In the genomic region with DNA sequence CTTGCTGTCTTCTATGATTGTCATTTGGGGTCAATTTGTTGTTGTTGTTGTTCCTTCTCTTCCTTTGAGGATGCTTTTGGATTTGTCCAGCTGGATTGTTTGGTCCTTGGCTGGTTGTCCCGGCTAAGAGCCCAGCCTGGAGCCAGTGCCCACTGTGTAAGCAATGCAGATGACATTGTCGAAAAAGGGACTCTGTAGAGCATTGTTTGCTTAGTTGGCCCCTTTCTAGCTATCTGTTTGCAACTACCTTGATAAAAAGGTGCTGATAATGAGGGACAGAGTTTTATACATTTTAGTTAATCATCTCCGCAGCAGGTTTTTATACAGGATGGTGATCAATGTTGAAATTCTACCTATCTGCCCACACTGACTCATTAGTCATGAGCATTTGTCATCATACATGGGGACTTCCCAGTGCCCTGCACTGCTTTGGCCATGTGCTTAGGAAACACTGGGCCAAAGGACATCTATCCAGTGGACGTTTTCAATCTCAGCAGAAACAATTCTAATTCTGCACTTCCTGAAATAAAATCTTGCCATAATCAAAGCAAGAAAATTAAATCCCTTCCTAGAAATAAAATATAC, we compare ENCODE assay signal across 12 cellular contexts.
"Had no signal": no experiment of that assay in that cellular context is flagged by ENCODE, and none has a peak within 500 bp of the region (broad histone marks: within the 10 kb centered on the region; RNA-seq: fewer than 3 reads in every experiment).

No MANE protein-coding gene starts in this region.

- H3K27ac Mint-ChIP-seq: activated CD8-positive, alpha-beta T cell treated with anti-CD3 and anti-CD28 coated beads, Interleukin-2, amount 10 ng/mL, durations not matched to agents 7 days and 5 days; activated naive CD4-positive, alpha-beta T cell treated with anti-CD3 and anti-CD28 coated beads for 36 hours; activated T-helper 1 cell treated with anti-CD3 and anti-CD28 coated beads, Interleukin-12 subunit alpha, Interleukin-12 subunit beta, Interleukin-2, Interleukin-4 antibody, amounts not matched to agents 30 ng/mL and 10 ng/mL and 1 ng/mL, durations not matched to agents 14 hours and 24 hours and 36 hours; mesothelial cell of epicardium; naive B cell; T-helper 2 cell treated with Interferon-gamma antibody and Interleukin-4, amounts not matched to agents 5 μg/mL and 100 μg/mL, for 36 hours had no signal

- H3K9me3 Mint-ChIP-seq: activated naive CD4-positive, alpha-beta T cell treated with anti-CD3 and anti-CD28 coated beads for 36 hours; activated T-helper 1 cell treated with anti-CD3 and anti-CD28 coated beads, Interleukin-12 subunit alpha, Interleukin-12 subunit beta, Interleukin-2, Interleukin-4 antibody, amounts not matched to agents 30 ng/mL and 10 ng/mL and 1 ng/mL, durations not matched to agents 14 hours and 24 hours and 36 hours; mesothelial cell of epicardium; T-helper 2 cell treated with Interferon-gamma antibody and Interleukin-4, amounts not matched to agents 5 μg/mL and 100 μg/mL, for 36 hours had no signal

- H3K36me3 Mint-ChIP-seq: mesothelial cell of epicardium, naive B cell had no signal

- DNase-seq: activated CD4-positive, alpha-beta T cell treated with anti-CD3 and anti-CD28 coated beads for 48 hours; activated CD8-positive, alpha-beta T cell treated with anti-CD3 and anti-CD28 coated beads, Interleukin-2, amount 10 ng/mL, durations not matched to agents 7 days and 5 days; activated naive CD4-positive, alpha-beta T cell treated with anti-CD3 and anti-CD28 coated beads for 36 hours; foreskin melanocyte; heart right ventricle; islet precursor cell; naive B cell; retina; thyroid gland had no signal

- ATAC-seq: activated CD8-positive, alpha-beta T cell treated with anti-CD3 and anti-CD28 coated beads, Interleukin-2, amount 10 ng/mL, durations not matched to agents 7 days and 5 days; heart right ventricle had no signal

- H3K4me3 Mint-ChIP-seq: activated CD8-positive, alpha-beta T cell treated with anti-CD3 and anti-CD28 coated beads, Interleukin-2, amount 10 ng/mL, durations not matched to agents 7 days and 5 days; activated naive CD4-positive, alpha-beta T cell treated with anti-CD3 and anti-CD28 coated beads for 36 hours; activated T-helper 1 cell treated with anti-CD3 and anti-CD28 coated beads, Interleukin-12 subunit alpha, Interleukin-12 subunit beta, Interleukin-2, Interleukin-4 antibody, amounts not matched to agents 30 ng/mL and 10 ng/mL and 1 ng/mL, durations not matched to agents 14 hours and 24 hours and 36 hours; mesothelial cell of epicardium; naive B cell; T-helper 2 cell treated with Interferon-gamma antibody and Interleukin-4, amounts not matched to agents 5 μg/mL and 100 μg/mL, for 36 hours had no signal

- H3K4me1 Mint-ChIP-seq: naive B cell had no signal
